8 cellular contexts compared by ENCODE assay signal in genomic region chr1:25795955-25796806, GRCh38. TPM values are rescaled to one million over a fixed set of nuclear protein-coding genes. Genes with fewer than 3 reads are reported as not detected.
DNase-seq lines count a peak whose midpoint lies in the region; TF ChIP-seq lines count a peak whose summit lies in the region.

No MANE protein-coding gene starts in this region.

- H3K4me3 Mint-ChIP-seq in activated naive CD8-positive, alpha-beta T cell treated with anti-CD3 and anti-CD28 coated beads for 36 hours: peak overlapping the region; percentile 42
- peak overlapping the region; percentile 86 for H3K4me3 Mint-ChIP-seq in neural crest cell

- TF ChIP-seq CTCF in neural crest cell (conservative IDR thresholded peaks at IDR 0.05): no peak

- DNase-seq in COR-L47 (lab: John Stamatoyannopoulos, UW): peak; percentile 83
- peak; percentile 58 for DNase-seq in NCI-H2107 (lab: John Stamatoyannopoulos, UW)
- DNase-seq in activated naive CD8-positive, alpha-beta T cell treated with anti-CD3 and anti-CD28 coated beads for 36 hours: peak; percentile 57
- no peak for DNase-seq in neural crest cell (ENCODE audit: low read depth, low spot score)
- DNase-seq in SW480 (ENCODE audit: low spot score): no peak
- DNase-seq in mesenteric fat pad (ENCODE audit: low spot score): no peak
- DNase-seq in AG08395 (ENCODE audit: low spot score): no peak
- no peak for DNase-seq in DMS114 treated with DMSO at 0.1 percent for 48 hours (lab: John Stamatoyannopoulos, UW; ENCODE audit: unreplicated experiment)

- no peaks in the 10 kb centered on the region for H3K9me3 Mint-ChIP-seq in activated naive CD8-positive, alpha-beta T cell treated with anti-CD3 and anti-CD28 coated beads for 36 hours
- H3K9me3 Mint-ChIP-seq in neural crest cell: no peaks in the 10 kb centered on the region

- H3K27ac Mint-ChIP-seq in activated naive CD8-positive, alpha-beta T cell treated with anti-CD3 and anti-CD28 coated beads for 36 hours: peak overlapping the region; percentile 57
- no peak overlapping the region for H3K27ac Mint-ChIP-seq in neural crest cell (ENCODE audit: unreplicated experiment)

- peaks cover 8% of the 10 kb centered on the region for H3K36me3 Mint-ChIP-seq in activated naive CD8-positive, alpha-beta T cell treated with anti-CD3 and anti-CD28 coated beads for 36 hours
- no peaks in the 10 kb centered on the region for H3K36me3 Mint-ChIP-seq in neural crest cell (ENCODE audit: low read depth)

- H3K4me1 Mint-ChIP-seq in activated naive CD8-positive, alpha-beta T cell treated with anti-CD3 and anti-CD28 coated beads for 36 hours: peaks cover 43% of the 10 kb centered on the region
- H3K4me1 Mint-ChIP-seq in neural crest cell: peaks cover 77% of the 10 kb centered on the region

- no peaks in the 10 kb centered on the region for H3K27me3 Mint-ChIP-seq in activated naive CD8-positive, alpha-beta T cell treated with anti-CD3 and anti-CD28 coated beads for 36 hours
- no peaks in the 10 kb centered on the region for H3K27me3 Mint-ChIP-seq in neural crest cell (ENCODE audit: low read depth)

RNA-seq across cellular contexts. Expression of gene SELENON, which starts 3.8 kb away (rescaled TPM):
- total RNA-seq in activated naive CD8-positive, alpha-beta T cell treated with anti-CD3 and anti-CD28 coated beads for 36 hours: 10 to 100 TPM; 15.0 to 15.6 TPM
- 146 and 148 TPM in 2 replicates for total RNA-seq in neural crest cell
- 108 TPM for total RNA-seq in mesenteric fat pad

RNA-seq across cellular contexts. Expression of gene MTFR1L, which starts 23.6 kb away (rescaled TPM):
- 10 to 100 TPM; 23.3 to 23.4 TPM for total RNA-seq in activated naive CD8-positive, alpha-beta T cell treated with anti-CD3 and anti-CD28 coated beads for 36 hours
- total RNA-seq in neural crest cell (61.1 and 68.6 TPM in 2 replicates), mesenteric fat pad (53.8 TPM)

Comparison
In these comparisons a context has a peak if more than half of its experiments do, and no peak if none do; other contexts are left out.
1. DNase-seq: peak in COR-L47 (single experiment), NCI-H2107 (single experiment) and activated naive CD8-positive, alpha-beta T cell treated with anti-CD3 and anti-CD28 coated beads for 36 hours (single experiment); none in neural crest cell (single experiment), SW480 (single experiment), mesenteric fat pad (single experiment), AG08395 (single experiment) and DMS114 treated with DMSO at 0.1 percent for 48 hours (single experiment).